Comparison of ENCODE assay signal across 11 cellular contexts in genomic region chr2:220891405-220891804, GRCh38.
DNase-seq lines count a peak whose midpoint lies in the region; ATAC-seq and TF ChIP-seq lines count a peak whose summit lies in the region.
"Had no signal": no experiment of that assay in that cellular context is flagged by ENCODE, and none has a peak within 500 bp of the region (broad histone marks: within the 10 kb centered on the region; RNA-seq: fewer than 3 reads in every experiment).

No MANE protein-coding gene starts in this region.

- H3K9me3 Mint-ChIP-seq in activated T-helper 1 cell treated with anti-CD3 and anti-CD28 coated beads, Interleukin-12 subunit alpha, Interleukin-12 subunit beta, Interleukin-2, Interleukin-4 antibody, amounts not matched to agents 30 ng/mL and 10 ng/mL and 1 ng/mL, durations not matched to agents 14 hours and 24 hours and 36 hours: no peaks in the 10 kb centered on the region

- DNase-seq in ELF-1 (ENCODE audit: low read depth, low spot score): peak; percentile 32
- DNase-seq in NCI-H82 (lab: John Stamatoyannopoulos, UW): peak; percentile 87
- DNase-seq in epithelial cell of esophagus (ENCODE audit: low read depth): peak; percentile 95
- peak; percentile 76 for DNase-seq in non-pigmented ciliary epithelial cell (ENCODE audit: low read depth)
- no peak for DNase-seq in mesenteric fat pad (ENCODE audit: low spot score)
- DNase-seq in ureter (ENCODE audit: low spot score): no peak
- DNase-seq in activated T-helper 1 cell treated with anti-CD3 and anti-CD28 coated beads, Interleukin-12 subunit alpha, Interleukin-12 subunit beta, Interleukin-2, Interleukin-4 antibody, amounts not matched to agents 30 ng/mL and 10 ng/mL and 1 ng/mL, durations not matched to agents 14 hours and 24 hours and 36 hours (ENCODE audit: low spot score): no peak
- DNase-seq: activated T-cell treated with anti-CD3 and anti-CD28 coated beads, Interleukin-2, amount 50 U/mL, for 1 hour; NK-92 treated with Interleukin-12 subunit alpha and Interleukin-12 subunit beta, amount 100 ng/mL, for 24 hours; upper lobe of left lung had no signal

- H3K27ac Mint-ChIP-seq in activated T-helper 1 cell treated with anti-CD3 and anti-CD28 coated beads, Interleukin-12 subunit alpha, Interleukin-12 subunit beta, Interleukin-2, Interleukin-4 antibody, amounts not matched to agents 30 ng/mL and 10 ng/mL and 1 ng/mL, durations not matched to agents 14 hours and 24 hours and 36 hours: no peak overlapping the region

- H3K4me1 Mint-ChIP-seq in activated T-helper 1 cell treated with anti-CD3 and anti-CD28 coated beads, Interleukin-12 subunit alpha, Interleukin-12 subunit beta, Interleukin-2, Interleukin-4 antibody, amounts not matched to agents 30 ng/mL and 10 ng/mL and 1 ng/mL, durations not matched to agents 14 hours and 24 hours and 36 hours (ENCODE audit: low read depth): no peaks in the 10 kb centered on the region

- no peak for ATAC-seq in HG03108 (IDR thresholded peaks at IDR 0.05; ENCODE audit: unreplicated experiment)

- no peak for TF ChIP-seq CTCF in epithelial cell of esophagus (IDR thresholded peaks at IDR 0.05; ENCODE audit: insufficient read depth, low read depth, low read length, missing control alignments)

- H3K4me3 Mint-ChIP-seq in activated T-helper 1 cell treated with anti-CD3 and anti-CD28 coated beads, Interleukin-12 subunit alpha, Interleukin-12 subunit beta, Interleukin-2, Interleukin-4 antibody, amounts not matched to agents 30 ng/mL and 10 ng/mL and 1 ng/mL, durations not matched to agents 14 hours and 24 hours and 36 hours: no peak overlapping the region

- no peak overlapping the region for H3K4me3 ChIP-seq in epithelial cell of esophagus (ENCODE audit: low read length)
- H3K4me3 ChIP-seq: upper lobe of left lung had no signal

- intact Hi-C loops in activated T-helper 1 cell treated with anti-CD3 and anti-CD28 coated beads, Interleukin-12 subunit alpha, Interleukin-12 subunit beta, Interleukin-2, Interleukin-4 antibody, amounts not matched to agents 30 ng/mL and 10 ng/mL and 1 ng/mL, durations not matched to agents 14 hours and 24 hours and 36 hours (cut with micrococcal nuclease): no loop called here

- peaks cover 5% of the 10 kb centered on the region for H3K27me3 Mint-ChIP-seq in activated T-helper 1 cell treated with anti-CD3 and anti-CD28 coated beads, Interleukin-12 subunit alpha, Interleukin-12 subunit beta, Interleukin-2, Interleukin-4 antibody, amounts not matched to agents 30 ng/mL and 10 ng/mL and 1 ng/mL, durations not matched to agents 14 hours and 24 hours and 36 hours (ENCODE audit: insufficient read depth)

- H3K36me3 Mint-ChIP-seq in activated T-helper 1 cell treated with anti-CD3 and anti-CD28 coated beads, Interleukin-12 subunit alpha, Interleukin-12 subunit beta, Interleukin-2, Interleukin-4 antibody, amounts not matched to agents 30 ng/mL and 10 ng/mL and 1 ng/mL, durations not matched to agents 14 hours and 24 hours and 36 hours (ENCODE audit: low read depth): no peaks in the 10 kb centered on the region

Comparison
In these comparisons a context has a peak if more than half of its experiments do, and no peak if none do; other contexts are left out.
1. DNase-seq: peak in ELF-1 (single experiment), NCI-H82 (single experiment), epithelial cell of esophagus (single experiment) and non-pigmented ciliary epithelial cell (single experiment); none in mesenteric fat pad (single experiment), ureter (single experiment) and activated T-helper 1 cell treated with anti-CD3 and anti-CD28 coated beads, Interleukin-12 subunit alpha, Interleukin-12 subunit beta, Interleukin-2, Interleukin-4 antibody, amounts not matched to agents 30 ng/mL and 10 ng/mL and 1 ng/mL, durations not matched to agents 14 hours and 24 hours and 36 hours (single experiment).